Comparison of ENCODE assay signal across 19 cellular contexts in genomic region chr2:237407734-237408133, GRCh38. TPM values are rescaled to one million over a fixed set of nuclear protein-coding genes. Genes with fewer than 3 reads are reported as not detected.
DNase-seq lines count a peak whose midpoint lies in the region; ATAC-seq, FAIRE-seq and TF ChIP-seq lines count a peak whose summit lies in the region.
"Had no signal": no experiment of that assay in that cellular context is flagged by ENCODE, and none has a peak within 500 bp of the region (broad histone marks: within the 10 kb centered on the region; RNA-seq: fewer than 3 reads in every experiment).

No MANE protein-coding gene starts in this region.

- no peak overlapping the region for H3K9ac ChIP-seq in subcutaneous abdominal adipose tissue (ENCODE audit: low read length in 5 of 5)

- H3K4me1 Mint-ChIP-seq in nephron: peaks cover 78% of the 10 kb centered on the region
- H3K4me1 Mint-ChIP-seq: immature natural killer cell, naive B cell, T-cell had no signal

- H3K4me3 ChIP-seq in MG63: peak overlapping the region; percentile 97
- peak overlapping the region; percentile 54 for H3K4me3 ChIP-seq in coronary artery
- H3K4me3 ChIP-seq in subcutaneous abdominal adipose tissue (ENCODE audit: low read depth in 1 of 5, low read length in 5 of 5): peak overlapping the region in 1 of 5 donors; percentile 50
- H3K4me3 ChIP-seq: lung had no signal

- H3K27me3 ChIP-seq in MG63 (no peaks in the 10 kb centered on the region), subcutaneous abdominal adipose tissue (ENCODE audit: control insufficient read depth in 5 of 5, insufficient read depth in 4 of 5, low read length in 5 of 5) (peaks cover 0 to 17% (median 5%) of the 10 kb centered on the region in 5 donors)
- H3K27me3 ChIP-seq: BE2C had no signal

- H3K9me3 Mint-ChIP-seq in nephron: no peaks in the 10 kb centered on the region
- H3K9me3 Mint-ChIP-seq: immature natural killer cell; naive B cell; stimulated activated naive CD8-positive, alpha-beta T cell treated with anti-CD3 and anti-CD28 coated beads, Interleukin-15, Interleukin-2, amounts not matched to agents 100 ng/mL and 50 ng/mL, for 24 hours; T-cell had no signal

- FAIRE-seq in urothelium cell line (lab: Jason Lieb, UNC): no peak

- peak overlapping the region in 2 of 3 experiments; percentile 35 to 86 for H3K27ac Mint-ChIP-seq in nephron
- H3K27ac Mint-ChIP-seq: immature natural killer cell; naive B cell; stimulated activated naive CD8-positive, alpha-beta T cell treated with anti-CD3 and anti-CD28 coated beads, Interleukin-15, Interleukin-2, amounts not matched to agents 100 ng/mL and 50 ng/mL, for 24 hours; T-cell had no signal

- peak overlapping the region in 1 of 3 experiments; percentile 38 for H3K4me3 Mint-ChIP-seq in nephron
- H3K4me3 Mint-ChIP-seq: immature natural killer cell; naive B cell; stimulated activated naive CD8-positive, alpha-beta T cell treated with anti-CD3 and anti-CD28 coated beads, Interleukin-15, Interleukin-2, amounts not matched to agents 100 ng/mL and 50 ng/mL, for 24 hours; T-cell had no signal

- H3K36me3 ChIP-seq in MG63 (peaks cover 88% of the 10 kb centered on the region), subcutaneous abdominal adipose tissue (ENCODE audit: control insufficient read depth in 5 of 5, insufficient read depth in 5 of 5, low read length in 5 of 5) (no peaks in the 10 kb centered on the region)
- H3K36me3 ChIP-seq: BE2C had no signal

- peaks cover 5% of the 10 kb centered on the region for H3K27me3 Mint-ChIP-seq in nephron (ENCODE audit: low read depth)

- DNase-seq in MG63: no peak
- no peak for DNase-seq in coronary artery (ENCODE audit: low spot score)
- DNase-seq in stimulated activated naive CD4-positive, alpha-beta T cell (lab: John Stamatoyannopoulos, UW): no peak
- DNase-seq in urothelium cell line (ENCODE audit: low spot score): no peak
- DNase-seq in NCI-H1694 treated with DMSO at 0.1 percent for 48 hours (lab: John Stamatoyannopoulos, UW): no peak
- DNase-seq: activated CD4-positive, alpha-beta T cell treated with anti-CD3 and anti-CD28 coated beads, Interleukin-2, amount 50 U/mL, for 1 hour; activated CD8-positive, alpha-beta memory T cell treated with anti-CD3 and anti-CD28 coated beads, Interleukin-2, amount 50 U/mL, for 48 hours; BE2C; immature natural killer cell; KG1; naive B cell; NCI-H1048; NCI-H526; T-cell had no signal

- H3K9me3 ChIP-seq in MG63 (no peaks in the 10 kb centered on the region), subcutaneous abdominal adipose tissue (ENCODE audit: control insufficient read depth in 5 of 5, low read length in 5 of 5) (no peaks in the 10 kb centered on the region)
- H3K9me3 ChIP-seq: BE2C had no signal

- H3K27ac ChIP-seq in coronary artery: peak overlapping the region; percentile 54 to 75
- H3K27ac ChIP-seq in subcutaneous abdominal adipose tissue (ENCODE audit: low read depth, low read length): peak overlapping the region; percentile 92

- ATAC-seq in GM19328 (IDR thresholded peaks at IDR 0.05; ENCODE audit: unreplicated experiment): no peak
- ATAC-seq: T-cell had no signal

- peaks cover 8% of the 10 kb centered on the region for H3K36me3 Mint-ChIP-seq in nephron (ENCODE audit: low read depth)
- H3K36me3 Mint-ChIP-seq: immature natural killer cell, naive B cell, T-cell had no signal

- no peak for TF ChIP-seq CTCF in coronary artery (IDR thresholded peaks at IDR 0.05)
- TF ChIP-seq CTCF in nephron (IDR thresholded peaks at IDR 0.05; ENCODE audit: unreplicated experiment in 3 of 3): no peak

- peaks cover 10 to 77% (median 47%) of the 10 kb centered on the region in 5 donors for H3K4me1 ChIP-seq in subcutaneous abdominal adipose tissue (ENCODE audit: control insufficient read depth in 5 of 5, insufficient read depth in 5 of 5, low read length in 5 of 5)
- H3K4me1 ChIP-seq: BE2C had no signal

RNA-seq across cellular contexts. Expression of gene COL6A3, which starts 6.2 kb away (rescaled TPM):
- 465 and 564 TPM in 2 replicates for total RNA-seq in MG63 (2014; rRNA removed; shearing (Covaris generic); ENCODE audit: low replicate concordance)
